Comparison of ENCODE assay signal across 8 cellular contexts in genomic region chr9:132768932-132769894, GRCh38.
DNase-seq lines count a peak whose midpoint lies in the region; ATAC-seq, FAIRE-seq and TF ChIP-seq lines count a peak whose summit lies in the region.

No MANE protein-coding gene starts in this region.

- peak; percentile 26 to 55 for TF ChIP-seq RAD21 in H1 (IDR thresholded peaks at IDR 0.05 in 1 of 2, conservative IDR thresholded peaks at IDR 0.05 in 1 of 2; ENCODE audit: low read depth in 2 of 2, low read length in 2 of 2)

- peak; percentile 64; the same call in 2 of the 3 replicates for TF ChIP-seq CTCF in GM12872 (IDR thresholded peaks at IDR 0.05; ENCODE audit: insufficient read depth, low read depth, low read length)
- peak; percentile 45 to 51 (median 48) for TF ChIP-seq CTCF in H1 (IDR thresholded peaks at IDR 0.05; ENCODE audit: control extremely low read depth in 1 of 3, insufficient read depth in 1 of 3, low read depth in 1 of 3, low read length in 3 of 3)

- H3K56ac ChIP-seq in H1 (replicated peaks; ENCODE audit: insufficient read length, low read depth, low read length), result peak overlapping the region; percentile 73

- peaks cover 9% of the 10 kb centered on the region for H3K9me3 Mint-ChIP-seq in activated CD4-positive, alpha-beta memory T cell treated with anti-CD3 and anti-CD28 coated beads, Interleukin-2, amount 10 ng/mL, durations not matched to agents 7 days and 5 days

- H3K4ac ChIP-seq in H1 (replicated peaks; ENCODE audit: insufficient read length, low read depth, low read length), result no peak overlapping the region

- H3K14ac ChIP-seq in H1 (ENCODE audit: insufficient read length), result no peak overlapping the region

- H3K36me3 ChIP-seq in H1 (ENCODE audit: control insufficient read depth in 2 of 4, insufficient read depth in 4 of 4, low read length in 3 of 4) (no peaks in the 10 kb centered on the region), mesodermal cell (ENCODE audit: control insufficient read depth, insufficient read depth, low read length) (no peaks in the 10 kb centered on the region)

- no peak overlapping the region; the same call in 1 of the 2 replicates for H2BK15ac ChIP-seq in H1 (ENCODE audit: low read length)

- H3K4me1 Mint-ChIP-seq in activated CD4-positive, alpha-beta memory T cell treated with anti-CD3 and anti-CD28 coated beads, Interleukin-2, amount 10 ng/mL, durations not matched to agents 7 days and 5 days, result peaks cover 22% of the 10 kb centered on the region

- H3K27ac Mint-ChIP-seq in activated CD4-positive, alpha-beta memory T cell treated with anti-CD3 and anti-CD28 coated beads, Interleukin-2, amount 10 ng/mL, durations not matched to agents 7 days and 5 days, result peak overlapping the region; percentile 93

- H3K4me2 ChIP-seq in H1 (ENCODE audit: insufficient read depth in 1 of 2, low read depth in 2 of 2, low read length in 2 of 2), result peak overlapping the region; percentile 89 to 94

- no peak overlapping the region for H2BK120ac ChIP-seq in H1 (replicated peaks; ENCODE audit: low read depth, low read length)

- no peak for FAIRE-seq in H1 (lab: Jason Lieb, UNC)

- peak; percentile 50 for ATAC-seq in HG02884 (IDR thresholded peaks at IDR 0.05; ENCODE audit: unreplicated experiment)

- H3K27ac ChIP-seq in H1 (ENCODE audit: low read depth, low read length), result no peak overlapping the region
- no peak overlapping the region for H3K27ac ChIP-seq in mesodermal cell (ENCODE audit: low read depth, low read length, severe bottlenecking)

- H2BK5ac ChIP-seq in H1 (ENCODE audit: low read depth, low read length), result no peak overlapping the region

- H3K23ac ChIP-seq in H1 (ENCODE audit: insufficient read length), result no peak overlapping the region

- no peaks in the 10 kb centered on the region for H3K79me2 ChIP-seq in H1 (ENCODE audit: control insufficient read depth in 1 of 2, insufficient read depth in 2 of 2, low read length in 2 of 2)

- H2AK5ac ChIP-seq in H1 (ENCODE audit: low read depth, low read length), result no peak overlapping the region

- peak overlapping the region; percentile 48 for H3K18ac ChIP-seq in H1 (ENCODE audit: extremely low read depth, low read length)

- DNase-seq in NCI-H510A (lab: John Stamatoyannopoulos, UW) (peak; percentile 67), H1 (ENCODE audit: low read depth in 1 of 2, low spot score in 2 of 2) (peak; percentile 34 to 72), NCI-H187 (lab: John Stamatoyannopoulos, UW) (no peak)
- DNase-seq in activated CD4-positive, alpha-beta memory T cell treated with anti-CD3 and anti-CD28 coated beads, Interleukin-2, amount 10 ng/mL, durations not matched to agents 7 days and 5 days, result peak; percentile 71
- peak; percentile 47 for DNase-seq in stimulated activated CD8-positive, alpha-beta memory T cell treated with anti-CD3 and anti-CD28 coated beads, Interleukin-4, amount 100 ng/mL, for 24 hours (ENCODE audit: low read depth)

- peak overlapping the region; percentile 97 for H3K4me3 Mint-ChIP-seq in activated CD4-positive, alpha-beta memory T cell treated with anti-CD3 and anti-CD28 coated beads, Interleukin-2, amount 10 ng/mL, durations not matched to agents 7 days and 5 days

- H2AFZ ChIP-seq in H1 (ENCODE audit: low read length), result peak overlapping the region; percentile 95

- no peaks in the 10 kb centered on the region for H4K20me1 ChIP-seq in H1 (replicated peaks in 1 of 2; ENCODE audit: control insufficient read depth in 1 of 2, insufficient read depth in 2 of 2, low read length in 2 of 2)

- H2BK20ac ChIP-seq in H1 (ENCODE audit: low read length), result no peak overlapping the region; the same call in 1 of the 2 replicates

- peak overlapping the region; percentile 50; the same call in 1 of the 2 replicates for H2BK12ac ChIP-seq in H1 (ENCODE audit: low read depth, low read length)

- H3K23me2 ChIP-seq in H1 (ENCODE audit: low read depth, low read length), result peaks cover 16% of the 10 kb centered on the region

- H4K91ac ChIP-seq in H1 (replicated peaks; ENCODE audit: insufficient read length, low read length), result no peak overlapping the region

- H4K5ac ChIP-seq in H1 (ENCODE audit: insufficient read length, low read depth, low read length), result no peak overlapping the region

- no peaks in the 10 kb centered on the region for H3K79me1 ChIP-seq in H1 (ENCODE audit: low read depth, low read length)

- peak overlapping the region in 2 of 4 experiments; percentile 34 to 73; a peak in 2 of 7 replicates for H3K9ac ChIP-seq in H1 (replicated peaks in 1 of 4; ENCODE audit: extremely low read depth in 1 of 4, low read depth in 3 of 4, low read length in 3 of 4)

- H3K4me3 ChIP-seq in H1 (ENCODE audit: extremely low read depth in 1 of 4, insufficient read depth in 2 of 4, low read depth in 3 of 4, low read length in 4 of 4), result peak overlapping the region; percentile 78 to 91 (median 82)
- H3K4me3 ChIP-seq in mesodermal cell (ENCODE audit: extremely low read depth, insufficient read depth, low read length, poor library complexity, severe bottlenecking), result peak overlapping the region; percentile 51

- WGBS in H1 (ENCODE audit: extremely low coverage in 1 of 2, insufficient coverage in 1 of 2, insufficient read length in 1 of 2, insufficient replicate concordance in 2 of 2, low coverage in 1 of 2, low lambda C conversion rate in 2 of 2, missing lambda C conversion rate in 1 of 2), 2 experiments, result 4% methylated on average over 21 of the region's 25 CpGs; no CpG with 5 or more reads in 1 of the 2 experiments
- 3 to 6% methylated on average over 22 to 23 of the region's 25 CpGs for WGBS in mesodermal cell (ENCODE audit: insufficient coverage in 2 of 2), 2 experiments

- TF ChIP-seq EP300 in H1 (IDR thresholded peaks at IDR 0.05; ENCODE audit: borderline replicate concordance in 1 of 2, low read depth in 2 of 2, low read length in 2 of 2), result no peak

- CTCF ChIA-PET in activated CD4-positive, alpha-beta memory T cell treated with anti-CD3 and anti-CD28 coated beads, Interleukin-2, amount 10 ng/mL, durations not matched to agents 7 days and 5 days (lab: Charles Lee), result interaction anchor here (0.5 to 2.1 kb wide), 15 partner anchors 9 to 612 kb away, joined by 3 to 7 read pairs (median 4); partner anchors contain the start of genes DDX31 and GTF3C4
- CTCF ChIA-PET in H1 (lab: Charles Lee; ENCODE audit: partially characterized antibody), result interaction anchor here (0.6 to 5.9 kb wide), 27 partner anchors 9 to 379 kb away, joined by 3 to 33 read pairs (median 4); no protein-coding TSS in a partner anchor

- H3K4me1 ChIP-seq in H1 (replicated peaks in 1 of 4; ENCODE audit: control insufficient read depth in 3 of 4, insufficient read depth in 4 of 4, low read length in 3 of 4) (peaks cover 0 to 9% (median 7%) of the 10 kb centered on the region in 4 experiments; a peak in 4 of 7 replicates), mesodermal cell (ENCODE audit: control insufficient read depth, insufficient read depth, low read length, poor library complexity, severe bottlenecking) (peaks cover 5% of the 10 kb centered on the region)

- H3K27me3 ChIP-seq in H1 (replicated peaks in 1 of 4; ENCODE audit: control insufficient read depth in 3 of 4, extremely low read depth in 1 of 4, insufficient read depth in 3 of 4, low read length in 3 of 4), result peaks cover 0 to 8% (median 3%) of the 10 kb centered on the region in 4 experiments; a peak in 2 of 7 replicates

- peaks cover 9% of the 10 kb centered on the region for H3K27me3 Mint-ChIP-seq in activated CD4-positive, alpha-beta memory T cell treated with anti-CD3 and anti-CD28 coated beads, Interleukin-2, amount 10 ng/mL, durations not matched to agents 7 days and 5 days

- no peak for TF ChIP-seq POLR2A in H1 (IDR thresholded peaks at IDR 0.05; ENCODE audit: control extremely low read depth in 1 of 2, low read depth in 2 of 2, low read length in 2 of 2)

- peaks cover 16% of the 10 kb centered on the region for H3K36me3 Mint-ChIP-seq in activated CD4-positive, alpha-beta memory T cell treated with anti-CD3 and anti-CD28 coated beads, Interleukin-2, amount 10 ng/mL, durations not matched to agents 7 days and 5 days (ENCODE audit: low read depth)

- POLR2A ChIA-PET in activated CD4-positive, alpha-beta memory T cell treated with anti-CD3 and anti-CD28 coated beads, Interleukin-2, amount 10 ng/mL, durations not matched to agents 7 days and 5 days (lab: Charles Lee), result interaction anchor here (0.6 to 3.4 kb wide), 19 partner anchors 7 to 914 kb away, joined by 3 to 28 read pairs (median 3); partner anchors contain the start of genes DDX31, GTF3C4, GTF3C5 and TSC1
- POLR2A ChIA-PET in H1 (lab: Charles Lee; ENCODE audit: partially characterized antibody), result interaction anchor here (0.6 to 1.9 kb wide), 7 partner anchors 13 to 272 kb away, joined by 3 to 4 read pairs (median 3); no protein-coding TSS in a partner anchor

- H3K9me3 ChIP-seq in H1 (ENCODE audit: insufficient read depth in 2 of 2, low read depth in 1 of 2, low read length in 1 of 2) (no peaks in the 10 kb centered on the region; a peak in 1 of 4 replicates), mesodermal cell (ENCODE audit: control insufficient read depth, low read length) (no peaks in the 10 kb centered on the region)

- H4K8ac ChIP-seq in H1 (ENCODE audit: extremely low read depth, insufficient read depth, low read length), result no peak overlapping the region

TF ChIP-seq in H1, 55 proteins besides CTCF, POLR2A, EP300 and RAD21 (continues in another document):
- TF ChIP-seq RXRA (IDR thresholded peaks at IDR 0.05; ENCODE audit: insufficient read depth, low read depth, low read length) (no peak), ZNF274 (IDR thresholded peaks at IDR 0.05; ENCODE audit: borderline replicate concordance, extremely low read depth, low read length) (no peak), HDAC6 (IDR thresholded peaks at IDR 0.05; ENCODE audit: low read depth, low read length) (no peak), SIN3A (conservative IDR thresholded peaks at IDR 0.05 in 1 of 2, IDR thresholded peaks at IDR 0.05 in 1 of 2; ENCODE audit: low read depth in 1 of 2, low read length in 2 of 2) (peak in 1 of 2 experiments; percentile 14; a peak in 2 of 4 replicates), CBX8 (IDR thresholded peaks at IDR 0.05; ENCODE audit: borderline replicate concordance, low read depth, low read length) (no peak), BCL11A (IDR thresholded peaks at IDR 0.05; ENCODE audit: low read depth in 2 of 2, low read length in 2 of 2) (no peak), E2F6 (IDR thresholded peaks at IDR 0.05) (no peak), KDM4A (IDR thresholded peaks at IDR 0.05; ENCODE audit: low read depth, low read length, severe bottlenecking) (peak; percentile 30), YY1 (IDR thresholded peaks at IDR 0.05; ENCODE audit: low read depth, low read length) (no peak), SAP30 (IDR thresholded peaks at IDR 0.05; ENCODE audit: insufficient read depth, insufficient replicate concordance, low read length) (peak; percentile 52)

Comparison
In these comparisons a context has a peak if more than half of its experiments do, and no peak if none do; other contexts are left out.
1. DNase-seq: peak in NCI-H510A (single experiment), activated CD4-positive, alpha-beta memory T cell treated with anti-CD3 and anti-CD28 coated beads, Interleukin-2, amount 10 ng/mL, durations not matched to agents 7 days and 5 days (single experiment), H1 (2 of 2) and stimulated activated CD8-positive, alpha-beta memory T cell treated with anti-CD3 and anti-CD28 coated beads, Interleukin-4, amount 100 ng/mL, for 24 hours (single experiment); none in NCI-H187 (0 of 2).